Comparison of ENCODE assay signal across 1 cellular context in the genomic region with DNA sequence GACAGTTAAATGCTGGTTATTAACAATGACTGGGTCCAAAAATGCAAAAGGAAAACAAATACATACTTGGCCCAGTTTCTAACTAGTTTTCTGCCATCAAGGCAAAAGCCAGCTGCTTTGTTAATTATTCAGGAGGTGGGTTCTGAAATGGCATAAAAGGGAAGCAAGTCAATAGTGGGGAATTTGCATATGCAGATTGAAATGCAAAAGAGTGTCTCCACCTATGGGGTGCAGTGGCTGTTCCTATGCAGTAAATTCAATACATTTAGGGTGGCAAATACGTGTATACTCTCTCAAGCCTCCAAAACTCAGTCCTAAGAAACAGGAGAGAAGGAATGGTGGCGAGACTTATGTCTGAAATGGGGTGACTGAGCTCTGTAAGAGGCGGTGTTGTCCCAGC.
TF ChIP-seq lines count a peak whose summit lies in the region.

No MANE protein-coding gene starts in this region.

TF ChIP-seq in GM23338, 12 proteins besides CTCF, POLR2A, EP300 and RAD21 (continued from another document):
- TF ChIP-seq, protein P1, sequence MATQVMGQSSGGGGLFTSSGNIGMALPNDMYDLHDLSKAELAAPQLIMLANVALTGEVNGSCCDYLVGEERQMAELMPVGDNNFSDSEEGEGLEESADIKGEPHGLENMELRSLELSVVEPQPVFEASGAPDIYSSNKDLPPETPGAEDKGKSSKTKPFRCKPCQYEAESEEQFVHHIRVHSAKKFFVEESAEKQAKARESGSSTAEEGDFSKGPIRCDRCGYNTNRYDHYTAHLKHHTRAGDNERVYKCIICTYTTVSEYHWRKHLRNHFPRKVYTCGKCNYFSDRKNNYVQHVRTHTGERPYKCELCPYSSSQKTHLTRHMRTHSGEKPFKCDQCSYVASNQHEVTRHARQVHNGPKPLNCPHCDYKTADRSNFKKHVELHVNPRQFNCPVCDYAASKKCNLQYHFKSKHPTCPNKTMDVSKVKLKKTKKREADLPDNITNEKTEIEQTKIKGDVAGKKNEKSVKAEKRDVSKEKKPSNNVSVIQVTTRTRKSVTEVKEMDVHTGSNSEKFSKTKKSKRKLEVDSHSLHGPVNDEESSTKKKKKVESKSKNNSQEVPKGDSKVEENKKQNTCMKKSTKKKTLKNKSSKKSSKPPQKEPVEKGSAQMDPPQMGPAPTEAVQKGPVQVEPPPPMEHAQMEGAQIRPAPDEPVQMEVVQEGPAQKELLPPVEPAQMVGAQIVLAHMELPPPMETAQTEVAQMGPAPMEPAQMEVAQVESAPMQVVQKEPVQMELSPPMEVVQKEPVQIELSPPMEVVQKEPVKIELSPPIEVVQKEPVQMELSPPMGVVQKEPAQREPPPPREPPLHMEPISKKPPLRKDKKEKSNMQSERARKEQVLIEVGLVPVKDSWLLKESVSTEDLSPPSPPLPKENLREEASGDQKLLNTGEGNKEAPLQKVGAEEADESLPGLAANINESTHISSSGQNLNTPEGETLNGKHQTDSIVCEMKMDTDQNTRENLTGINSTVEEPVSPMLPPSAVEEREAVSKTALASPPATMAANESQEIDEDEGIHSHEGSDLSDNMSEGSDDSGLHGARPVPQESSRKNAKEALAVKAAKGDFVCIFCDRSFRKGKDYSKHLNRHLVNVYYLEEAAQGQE (IDR thresholded peaks at IDR 0.05; ENCODE audit: unreplicated experiment) = no peak
- no peak for TF ChIP-seq NANOG (IDR thresholded peaks at IDR 0.05; ENCODE audit: borderline replicate concordance)
- TF ChIP-seq EZH2phosphoT487 (IDR thresholded peaks at IDR 0.05; ENCODE audit: unreplicated experiment) = no peak
- no peak for TF ChIP-seq EZH2 (IDR thresholded peaks at IDR 0.05; ENCODE audit: low read depth, unreplicated experiment)
- TF ChIP-seq ZNF331 (CRISPR knock-in tag; IDR thresholded peaks at IDR 0.05; ENCODE audit: low read depth) = no peak
- TF ChIP-seq POLR2AphosphoS5 (IDR thresholded peaks at IDR 0.05; ENCODE audit: low read depth) = no peak
- TF ChIP-seq, protein P2, sequence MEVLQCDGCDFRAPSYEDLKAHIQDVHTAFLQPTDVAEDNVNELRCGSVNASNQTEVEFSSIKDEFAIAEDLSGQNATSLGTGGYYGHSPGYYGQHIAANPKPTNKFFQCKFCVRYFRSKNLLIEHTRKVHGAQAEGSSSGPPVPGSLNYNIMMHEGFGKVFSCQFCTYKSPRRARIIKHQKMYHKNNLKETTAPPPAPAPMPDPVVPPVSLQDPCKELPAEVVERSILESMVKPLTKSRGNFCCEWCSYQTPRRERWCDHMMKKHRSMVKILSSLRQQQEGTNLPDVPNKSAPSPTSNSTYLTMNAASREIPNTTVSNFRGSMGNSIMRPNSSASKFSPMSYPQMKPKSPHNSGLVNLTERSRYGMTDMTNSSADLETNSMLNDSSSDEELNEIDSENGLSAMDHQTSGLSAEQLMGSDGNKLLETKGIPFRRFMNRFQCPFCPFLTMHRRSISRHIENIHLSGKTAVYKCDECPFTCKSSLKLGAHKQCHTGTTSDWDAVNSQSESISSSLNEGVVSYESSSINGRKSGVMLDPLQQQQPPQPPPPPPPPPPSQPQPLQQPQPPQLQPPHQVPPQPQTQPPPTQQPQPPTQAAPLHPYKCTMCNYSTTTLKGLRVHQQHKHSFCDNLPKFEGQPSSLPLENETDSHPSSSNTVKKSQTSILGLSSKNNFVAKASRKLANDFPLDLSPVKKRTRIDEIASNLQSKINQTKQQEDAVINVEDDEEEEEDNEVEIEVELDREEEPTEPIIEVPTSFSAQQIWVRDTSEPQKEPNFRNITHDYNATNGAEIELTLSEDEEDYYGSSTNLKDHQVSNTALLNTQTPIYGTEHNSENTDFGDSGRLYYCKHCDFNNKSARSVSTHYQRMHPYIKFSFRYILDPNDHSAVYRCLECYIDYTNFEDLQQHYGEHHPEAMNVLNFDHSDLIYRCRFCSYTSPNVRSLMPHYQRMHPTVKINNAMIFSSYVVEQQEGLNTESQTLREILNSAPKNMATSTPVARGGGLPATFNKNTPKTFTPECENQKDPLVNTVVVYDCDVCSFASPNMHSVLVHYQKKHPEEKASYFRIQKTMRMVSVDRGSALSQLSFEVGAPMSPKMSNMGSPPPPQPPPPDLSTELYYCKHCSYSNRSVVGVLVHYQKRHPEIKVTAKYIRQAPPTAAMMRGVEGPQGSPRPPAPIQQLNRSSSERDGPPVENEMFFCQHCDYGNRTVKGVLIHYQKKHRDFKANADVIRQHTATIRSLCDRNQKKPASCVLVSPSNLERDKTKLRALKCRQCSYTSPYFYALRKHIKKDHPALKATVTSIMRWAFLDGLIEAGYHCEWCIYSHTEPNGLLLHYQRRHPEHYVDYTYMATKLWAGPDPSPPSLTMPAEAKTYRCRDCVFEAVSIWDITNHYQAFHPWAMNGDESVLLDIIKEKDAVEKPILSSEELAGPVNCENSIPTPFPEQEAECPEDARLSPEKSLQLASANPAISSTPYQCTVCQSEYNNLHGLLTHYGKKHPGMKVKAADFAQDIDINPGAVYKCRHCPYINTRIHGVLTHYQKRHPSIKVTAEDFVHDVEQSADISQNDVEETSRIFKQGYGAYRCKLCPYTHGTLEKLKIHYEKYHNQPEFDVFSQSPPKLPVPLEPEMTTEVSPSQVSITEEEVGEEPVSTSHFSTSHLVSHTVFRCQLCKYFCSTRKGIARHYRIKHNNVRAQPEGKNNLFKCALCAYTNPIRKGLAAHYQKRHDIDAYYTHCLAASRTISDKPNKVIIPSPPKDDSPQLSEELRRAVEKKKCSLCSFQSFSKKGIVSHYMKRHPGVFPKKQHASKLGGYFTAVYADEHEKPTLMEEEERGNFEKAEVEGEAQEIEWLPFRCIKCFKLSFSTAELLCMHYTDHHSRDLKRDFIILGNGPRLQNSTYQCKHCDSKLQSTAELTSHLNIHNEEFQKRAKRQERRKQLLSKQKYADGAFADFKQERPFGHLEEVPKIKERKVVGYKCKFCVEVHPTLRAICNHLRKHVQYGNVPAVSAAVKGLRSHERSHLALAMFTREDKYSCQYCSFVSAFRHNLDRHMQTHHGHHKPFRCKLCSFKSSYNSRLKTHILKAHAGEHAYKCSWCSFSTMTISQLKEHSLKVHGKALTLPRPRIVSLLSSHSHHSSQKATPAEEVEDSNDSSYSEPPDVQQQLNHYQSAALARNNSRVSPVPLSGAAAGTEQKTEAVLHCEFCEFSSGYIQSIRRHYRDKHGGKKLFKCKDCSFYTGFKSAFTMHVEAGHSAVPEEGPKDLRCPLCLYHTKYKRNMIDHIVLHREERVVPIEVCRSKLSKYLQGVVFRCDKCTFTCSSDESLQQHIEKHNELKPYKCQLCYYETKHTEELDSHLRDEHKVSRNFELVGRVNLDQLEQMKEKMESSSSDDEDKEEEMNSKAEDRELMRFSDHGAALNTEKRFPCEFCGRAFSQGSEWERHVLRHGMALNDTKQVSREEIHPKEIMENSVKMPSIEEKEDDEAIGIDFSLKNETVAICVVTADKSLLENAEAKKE (CRISPR knock-in tag; IDR thresholded peaks at IDR 0.05) = no peak
- no peak for TF ChIP-seq ZNF114 (CRISPR knock-in tag; IDR thresholded peaks at IDR 0.05)
- TF ChIP-seq STAT1 (IDR thresholded peaks at IDR 0.05; ENCODE audit: unreplicated experiment) = no peak
